In the genomic region with DNA sequence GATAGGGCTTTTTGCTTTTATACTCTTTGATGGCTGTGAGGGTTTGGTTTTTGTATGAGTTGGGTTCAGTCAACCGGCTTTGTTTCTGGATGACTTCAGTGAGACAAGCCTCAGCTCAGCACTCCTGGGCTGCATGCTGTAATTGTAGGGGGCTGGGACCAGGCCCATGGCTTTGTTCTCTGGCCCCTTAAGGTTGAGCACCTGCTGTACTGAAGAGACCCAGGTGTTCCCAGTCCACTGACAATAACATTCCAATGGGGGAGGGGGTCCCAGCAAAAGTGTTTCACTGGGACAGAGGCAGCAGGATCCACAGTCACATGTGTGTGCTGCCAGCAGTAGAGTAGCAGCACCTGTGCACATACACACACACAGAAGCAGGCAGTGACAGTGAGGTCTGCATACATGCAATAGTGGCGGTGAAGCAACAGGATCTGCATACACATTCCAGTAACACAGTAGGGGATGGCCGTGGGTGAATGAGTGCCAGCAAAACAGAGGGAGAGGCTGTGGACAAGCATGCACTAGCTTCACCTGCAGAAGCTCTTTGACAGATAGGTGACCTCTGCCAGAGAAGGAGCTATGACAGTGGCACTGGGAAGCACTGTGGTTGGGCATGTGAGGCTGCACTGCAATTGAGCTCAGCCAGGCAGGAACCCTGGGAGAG, we compare ENCODE assay signal across 2 cellular contexts.
TF ChIP-seq lines count a peak whose summit lies in the region.

No MANE protein-coding gene starts in this region.

TF ChIP-seq in IMR-90, 13 proteins besides CTCF, POLR2A, EP300 and RAD21 (continued from another document):
- TF ChIP-seq, protein P1, sequence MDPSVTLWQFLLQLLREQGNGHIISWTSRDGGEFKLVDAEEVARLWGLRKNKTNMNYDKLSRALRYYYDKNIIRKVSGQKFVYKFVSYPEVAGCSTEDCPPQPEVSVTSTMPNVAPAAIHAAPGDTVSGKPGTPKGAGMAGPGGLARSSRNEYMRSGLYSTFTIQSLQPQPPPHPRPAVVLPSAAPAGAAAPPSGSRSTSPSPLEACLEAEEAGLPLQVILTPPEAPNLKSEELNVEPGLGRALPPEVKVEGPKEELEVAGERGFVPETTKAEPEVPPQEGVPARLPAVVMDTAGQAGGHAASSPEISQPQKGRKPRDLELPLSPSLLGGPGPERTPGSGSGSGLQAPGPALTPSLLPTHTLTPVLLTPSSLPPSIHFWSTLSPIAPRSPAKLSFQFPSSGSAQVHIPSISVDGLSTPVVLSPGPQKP (IDR thresholded peaks at IDR 0.05; ENCODE audit: borderline replicate concordance, low read depth, low read length): no peak
- no peak for TF ChIP-seq MAZ (IDR thresholded peaks at IDR 0.05; ENCODE audit: borderline replicate concordance, low read depth, low read length)
- TF ChIP-seq RCOR1 (IDR thresholded peaks at IDR 0.05; ENCODE audit: insufficient replicate concordance, low read length): no peak
- TF ChIP-seq FOS (IDR thresholded peaks at IDR 0.05; ENCODE audit: low read depth, low read length): no peak
- no peak for TF ChIP-seq NFE2L2 (IDR thresholded peaks at IDR 0.05; ENCODE audit: low read depth, low read length)
- no peak for TF ChIP-seq SMC3 (IDR thresholded peaks at IDR 0.05; ENCODE audit: low read depth, low read length)

TF ChIP-seq in WTC11, 78 proteins besides CTCF, POLR2A, EP300 and RAD21 (continued from another document):
- TF ChIP-seq, protein P2, sequence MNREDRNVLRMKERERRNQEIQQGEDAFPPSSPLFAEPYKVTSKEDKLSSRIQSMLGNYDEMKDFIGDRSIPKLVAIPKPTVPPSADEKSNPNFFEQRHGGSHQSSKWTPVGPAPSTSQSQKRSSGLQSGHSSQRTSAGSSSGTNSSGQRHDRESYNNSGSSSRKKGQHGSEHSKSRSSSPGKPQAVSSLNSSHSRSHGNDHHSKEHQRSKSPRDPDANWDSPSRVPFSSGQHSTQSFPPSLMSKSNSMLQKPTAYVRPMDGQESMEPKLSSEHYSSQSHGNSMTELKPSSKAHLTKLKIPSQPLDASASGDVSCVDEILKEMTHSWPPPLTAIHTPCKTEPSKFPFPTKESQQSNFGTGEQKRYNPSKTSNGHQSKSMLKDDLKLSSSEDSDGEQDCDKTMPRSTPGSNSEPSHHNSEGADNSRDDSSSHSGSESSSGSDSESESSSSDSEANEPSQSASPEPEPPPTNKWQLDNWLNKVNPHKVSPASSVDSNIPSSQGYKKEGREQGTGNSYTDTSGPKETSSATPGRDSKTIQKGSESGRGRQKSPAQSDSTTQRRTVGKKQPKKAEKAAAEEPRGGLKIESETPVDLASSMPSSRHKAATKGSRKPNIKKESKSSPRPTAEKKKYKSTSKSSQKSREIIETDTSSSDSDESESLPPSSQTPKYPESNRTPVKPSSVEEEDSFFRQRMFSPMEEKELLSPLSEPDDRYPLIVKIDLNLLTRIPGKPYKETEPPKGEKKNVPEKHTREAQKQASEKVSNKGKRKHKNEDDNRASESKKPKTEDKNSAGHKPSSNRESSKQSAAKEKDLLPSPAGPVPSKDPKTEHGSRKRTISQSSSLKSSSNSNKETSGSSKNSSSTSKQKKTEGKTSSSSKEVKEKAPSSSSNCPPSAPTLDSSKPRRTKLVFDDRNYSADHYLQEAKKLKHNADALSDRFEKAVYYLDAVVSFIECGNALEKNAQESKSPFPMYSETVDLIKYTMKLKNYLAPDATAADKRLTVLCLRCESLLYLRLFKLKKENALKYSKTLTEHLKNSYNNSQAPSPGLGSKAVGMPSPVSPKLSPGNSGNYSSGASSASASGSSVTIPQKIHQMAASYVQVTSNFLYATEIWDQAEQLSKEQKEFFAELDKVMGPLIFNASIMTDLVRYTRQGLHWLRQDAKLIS (CRISPR knock-in tag; IDR thresholded peaks at IDR 0.05; ENCODE audit: borderline replicate concordance): no peak
- TF ChIP-seq JUN (CRISPR knock-in tag; IDR thresholded peaks at IDR 0.05) (no peak), TEAD1 (CRISPR knock-in tag; IDR thresholded peaks at IDR 0.05) (0 out of 2 replicates have a peak, but pooled peaks have one; percentile 54)
- TF ChIP-seq, protein P3, sequence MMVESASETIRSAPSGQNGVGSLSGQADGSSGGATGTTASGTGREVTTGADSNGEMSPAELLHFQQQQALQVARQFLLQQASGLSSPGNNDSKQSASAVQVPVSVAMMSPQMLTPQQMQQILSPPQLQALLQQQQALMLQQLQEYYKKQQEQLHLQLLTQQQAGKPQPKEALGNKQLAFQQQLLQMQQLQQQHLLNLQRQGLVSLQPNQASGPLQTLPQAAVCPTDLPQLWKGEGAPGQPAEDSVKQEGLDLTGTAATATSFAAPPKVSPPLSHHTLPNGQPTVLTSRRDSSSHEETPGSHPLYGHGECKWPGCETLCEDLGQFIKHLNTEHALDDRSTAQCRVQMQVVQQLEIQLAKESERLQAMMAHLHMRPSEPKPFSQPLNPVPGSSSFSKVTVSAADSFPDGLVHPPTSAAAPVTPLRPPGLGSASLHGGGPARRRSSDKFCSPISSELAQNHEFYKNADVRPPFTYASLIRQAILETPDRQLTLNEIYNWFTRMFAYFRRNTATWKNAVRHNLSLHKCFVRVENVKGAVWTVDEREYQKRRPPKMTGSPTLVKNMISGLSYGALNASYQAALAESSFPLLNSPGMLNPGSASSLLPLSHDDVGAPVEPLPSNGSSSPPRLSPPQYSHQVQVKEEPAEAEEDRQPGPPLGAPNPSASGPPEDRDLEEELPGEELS (CRISPR knock-in tag; IDR thresholded peaks at IDR 0.05): 0 out of 2 replicates have a peak, but pooled peaks have one; percentile 37
